In genomic region chr1:33036051-33036525, GRCh38 we compare ENCODE assay signal across 1 cellular context.
TF ChIP-seq lines count a peak whose summit lies in the region.

No MANE protein-coding gene starts in this region.

TF ChIP-seq in SK-N-SH treated with all-trans-retinoic acid at 6 μM for 48 hours, 23 proteins besides CTCF, POLR2A, EP300 and RAD21 (continued from another document):
- no peak for TF ChIP-seq TSHZ2 (CRISPR knock-in tag; IDR thresholded peaks at IDR 0.05)
